25 cellular contexts compared by ENCODE assay signal in the genomic region with DNA sequence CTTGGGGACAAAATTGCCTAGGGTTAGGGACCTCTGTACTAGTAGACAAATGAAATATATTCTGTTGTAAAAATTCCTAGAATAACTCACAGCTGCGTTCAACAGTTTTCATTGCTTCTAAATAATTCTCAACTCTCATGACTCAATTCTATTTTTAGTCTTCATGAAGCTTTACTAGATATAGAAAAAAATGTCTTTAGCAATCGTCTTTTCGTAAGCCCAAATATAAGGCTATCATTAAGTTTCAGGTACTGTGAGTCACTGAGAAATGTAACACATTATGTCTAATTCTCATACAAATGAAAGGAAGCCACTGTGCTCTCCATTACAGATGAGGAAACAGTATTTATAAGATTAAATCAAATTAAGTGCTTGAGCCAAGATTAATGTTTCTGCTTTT. TPM values are rescaled to one million over a fixed set of nuclear protein-coding genes. Genes with fewer than 3 reads are reported as not detected.
DNase-seq lines count a peak whose midpoint lies in the region; ATAC-seq and TF ChIP-seq lines count a peak whose summit lies in the region.
"Had no signal": no experiment of that assay in that cellular context is flagged by ENCODE, and none has a peak within 500 bp of the region (broad histone marks: within the 10 kb centered on the region; RNA-seq: fewer than 3 reads in every experiment).

No MANE protein-coding gene starts in this region.

- H3K36me3 ChIP-seq in SK-N-SH (replicated peaks in 1 of 2; ENCODE audit: control insufficient read depth in 1 of 2, insufficient read depth in 2 of 2, low read length in 1 of 2) (no peaks in the 10 kb centered on the region), spleen (no peaks in the 10 kb centered on the region)
- H3K36me3 ChIP-seq: lower lobe of right lung, WERI-Rb-1 had no signal

- POLR2A ChIA-PET in SK-N-SH (lab: Yijun Ruan, JAX) = no interaction called here

- 20% methylated on average over 3 of the region's 3 CpGs for WGBS in SK-N-SH (ENCODE audit: low lambda C conversion rate)
- WGBS in spleen, 5 donors = 79 to 85% (median 84%) methylated on average over 3 of the region's 3 CpGs

- H3K27me3 ChIP-seq in SK-N-SH (ENCODE audit: insufficient read depth) (no peaks in the 10 kb centered on the region), foreskin keratinocyte (no peaks in the 10 kb centered on the region), spleen (replicated peaks in 1 of 7) (no peaks in the 10 kb centered on the region)
- H3K27me3 ChIP-seq: hepatocyte had no signal

- H4K20me1 ChIP-seq in SK-N-SH (ENCODE audit: insufficient read depth) = no peaks in the 10 kb centered on the region

- no peaks in the 10 kb centered on the region for H3K79me2 ChIP-seq in SK-N-SH (ENCODE audit: insufficient read depth)
- H3K79me2 ChIP-seq: hepatocyte, parathyroid adenoma had no signal

- no peaks in the 10 kb centered on the region for H3K9me3 Mint-ChIP-seq in activated CD8-positive, alpha-beta memory T cell treated with anti-CD3 and anti-CD28 coated beads, Interleukin-2, amount 10 ng/mL, durations not matched to agents 7 days and 5 days (ENCODE audit: low read depth)
- H3K9me3 Mint-ChIP-seq: endodermal cell had no signal

- H3K27ac ChIP-seq in SK-N-SH (ENCODE audit: low read depth in 2 of 2, low read length in 1 of 2) = peak overlapping the region in 1 of 2 experiments; percentile 19; a peak in 2 of 4 replicates
- H3K27ac ChIP-seq in foreskin keratinocyte = peak overlapping the region; percentile 27
- no peak overlapping the region for H3K27ac ChIP-seq in spleen
- H3K27ac ChIP-seq: hepatocyte, lower lobe of right lung, parathyroid adenoma, WERI-Rb-1 had no signal

- no peak overlapping the region for H3K4me3 ChIP-seq in SK-N-SH (ENCODE audit: low read depth in 2 of 2, low read length in 1 of 2)
- H3K4me3 ChIP-seq in spleen = no peak overlapping the region
- H3K4me3 ChIP-seq: hepatocyte, lower lobe of right lung had no signal

- DNase-seq in A172 (ENCODE audit: low spot score) = peak; percentile 27
- DNase-seq in GM04503 (ENCODE audit: low read depth) = peak; percentile 44
- no peak for DNase-seq in SK-N-SH
- peak; percentile 51 to 68 for DNase-seq in foreskin keratinocyte
- no peak for DNase-seq in spleen
- DNase-seq in NK-92 treated with Interleukin-12 subunit alpha and Interleukin-12 subunit beta, amount 100 ng/mL, for 24 hours (lab: John Stamatoyannopoulos, UW) = no peak
- DNase-seq in activated CD8-positive, alpha-beta memory T cell treated with anti-CD3 and anti-CD28 coated beads, Interleukin-2, amount 10 ng/mL, durations not matched to agents 7 days and 5 days = no peak
- DNase-seq: activated CD4-positive, alpha-beta T cell treated with anti-CD3 and anti-CD28 coated beads, Interleukin-2, amount 50 U/mL, for 4 hours; activated naive CD4-positive, alpha-beta T cell treated with Interleukin-2 at 50 U/mL for 16 hours; aorta; CD4-positive, CD25-positive, alpha-beta regulatory T cell; endodermal cell; islet precursor cell; lower lobe of right lung; NCI-H1105 treated with DMSO at 0.1 percent for 48 hours; NCI-H69; stimulated activated CD4-positive, alpha-beta T cell treated with anti-CD3 and anti-CD28 coated beads, Interleukin-4, amount 100 ng/mL, for 24 hours; T-helper 17 cell; WERI-Rb-1 had no signal

- TF ChIP-seq POLR2A in spleen (IDR thresholded peaks at IDR 0.05) = no peak

- no peaks in the 10 kb centered on the region for H3F3A ChIP-seq in SK-N-SH (replicated peaks; ENCODE audit: insufficient read depth)

- no peak overlapping the region for H3K27ac Mint-ChIP-seq in activated CD8-positive, alpha-beta memory T cell treated with anti-CD3 and anti-CD28 coated beads, Interleukin-2, amount 10 ng/mL, durations not matched to agents 7 days and 5 days
- H3K27ac Mint-ChIP-seq: CD4-positive, CD25-positive, alpha-beta regulatory T cell; endodermal cell; T-helper 17 cell had no signal

- H3K4me3 Mint-ChIP-seq in activated CD8-positive, alpha-beta memory T cell treated with anti-CD3 and anti-CD28 coated beads, Interleukin-2, amount 10 ng/mL, durations not matched to agents 7 days and 5 days = no peak overlapping the region
- H3K4me3 Mint-ChIP-seq: CD4-positive, CD25-positive, alpha-beta regulatory T cell; endodermal cell; T-helper 17 cell had no signal

- H3K4me1 Mint-ChIP-seq in activated CD8-positive, alpha-beta memory T cell treated with anti-CD3 and anti-CD28 coated beads, Interleukin-2, amount 10 ng/mL, durations not matched to agents 7 days and 5 days = no peaks in the 10 kb centered on the region
- H3K4me1 Mint-ChIP-seq: CD4-positive, CD25-positive, alpha-beta regulatory T cell; endodermal cell; T-helper 17 cell had no signal

- no peak for TF ChIP-seq RAD21 in SK-N-SH (IDR thresholded peaks at IDR 0.05; ENCODE audit: low read length)

- no peak for TF ChIP-seq CTCF in SK-N-SH (IDR thresholded peaks at IDR 0.05)
- TF ChIP-seq CTCF in foreskin keratinocyte (conservative IDR thresholded peaks at IDR 0.05) = no peak
- no peak for TF ChIP-seq CTCF in spleen (IDR thresholded peaks at IDR 0.05 in 8 of 11, conservative IDR thresholded peaks at IDR 0.05 in 3 of 11)

- H3K9ac ChIP-seq in SK-N-SH = no peak overlapping the region
- H3K9ac ChIP-seq: parathyroid adenoma had no signal

- H3K4me2 ChIP-seq in SK-N-SH = no peak overlapping the region
- H3K4me2 ChIP-seq: hepatocyte had no signal

- TF ChIP-seq EP300 in SK-N-SH (IDR thresholded peaks at IDR 0.05; ENCODE audit: borderline replicate concordance in 1 of 2, low read depth in 1 of 2, low read length in 1 of 2) = no peak

- peaks cover 4% of the 10 kb centered on the region for H3K27me3 Mint-ChIP-seq in activated CD8-positive, alpha-beta memory T cell treated with anti-CD3 and anti-CD28 coated beads, Interleukin-2, amount 10 ng/mL, durations not matched to agents 7 days and 5 days
- H3K27me3 Mint-ChIP-seq: CD4-positive, CD25-positive, alpha-beta regulatory T cell had no signal

- no peaks in the 10 kb centered on the region for H3K4me1 ChIP-seq in SK-N-SH (ENCODE audit: control insufficient read depth in 1 of 2, insufficient read depth in 2 of 2, low read depth in 1 of 2, low read length in 1 of 2)
- H3K4me1 ChIP-seq in foreskin keratinocyte = no peaks in the 10 kb centered on the region
- no peaks in the 10 kb centered on the region for H3K4me1 ChIP-seq in spleen
- H3K4me1 ChIP-seq: parathyroid adenoma had no signal

- no peaks in the 10 kb centered on the region for H3K36me3 Mint-ChIP-seq in activated CD8-positive, alpha-beta memory T cell treated with anti-CD3 and anti-CD28 coated beads, Interleukin-2, amount 10 ng/mL, durations not matched to agents 7 days and 5 days
- H3K36me3 Mint-ChIP-seq: CD4-positive, CD25-positive, alpha-beta regulatory T cell had no signal

- no peaks in the 10 kb centered on the region for H3K9me3 ChIP-seq in SK-N-SH
- H3K9me3 ChIP-seq in spleen = no peaks in the 10 kb centered on the region
- H3K9me3 ChIP-seq: lower lobe of right lung had no signal

- no peaks in the 10 kb centered on the region; the same call in 1 of the 2 replicates for H3K9me2 ChIP-seq in SK-N-SH

- H2AFZ ChIP-seq in SK-N-SH (ENCODE audit: low read depth) = no peak overlapping the region
- H2AFZ ChIP-seq: hepatocyte, parathyroid adenoma had no signal

- ATAC-seq in foreskin keratinocyte = peak; percentile 66
- ATAC-seq in activated CD8-positive, alpha-beta memory T cell treated with anti-CD3 and anti-CD28 coated beads, Interleukin-2, amount 10 ng/mL, durations not matched to agents 7 days and 5 days = no peak
- no peak for ATAC-seq in GM21737 (IDR thresholded peaks at IDR 0.05; ENCODE audit: unreplicated experiment)
- ATAC-seq: lower lobe of right lung, T-helper 17 cell had no signal

- CTCF ChIA-PET in SK-N-SH (lab: Yijun Ruan, JAX) = interaction anchor here (1.0 kb wide), 1 partner anchor 10 kb away, joined by 3 read pairs; no protein-coding TSS in a partner anchor
- CTCF ChIA-PET in activated CD8-positive, alpha-beta memory T cell treated with anti-CD3 and anti-CD28 coated beads, Interleukin-2, amount 10 ng/mL, durations not matched to agents 7 days and 5 days (lab: Charles Lee) = no interaction called here

- intact Hi-C loops in spleen (cut with DNase I; ENCODE audit: low total_unique reads) = no loop called here

TF ChIP-seq in SK-N-SH, 30 proteins besides CTCF, POLR2A, EP300 and RAD21 (continues in another document):
- TF ChIP-seq FOSL2 (IDR thresholded peaks at IDR 0.05; ENCODE audit: borderline replicate concordance, low read depth) (no peak), TCF12 (IDR thresholded peaks at IDR 0.05) (no peak), MEF2A (IDR thresholded peaks at IDR 0.05; ENCODE audit: borderline replicate concordance, low read depth) (peak; percentile 63; the same call in 1 of the 2 replicates)
- TF ChIP-seq, protein P1, sequence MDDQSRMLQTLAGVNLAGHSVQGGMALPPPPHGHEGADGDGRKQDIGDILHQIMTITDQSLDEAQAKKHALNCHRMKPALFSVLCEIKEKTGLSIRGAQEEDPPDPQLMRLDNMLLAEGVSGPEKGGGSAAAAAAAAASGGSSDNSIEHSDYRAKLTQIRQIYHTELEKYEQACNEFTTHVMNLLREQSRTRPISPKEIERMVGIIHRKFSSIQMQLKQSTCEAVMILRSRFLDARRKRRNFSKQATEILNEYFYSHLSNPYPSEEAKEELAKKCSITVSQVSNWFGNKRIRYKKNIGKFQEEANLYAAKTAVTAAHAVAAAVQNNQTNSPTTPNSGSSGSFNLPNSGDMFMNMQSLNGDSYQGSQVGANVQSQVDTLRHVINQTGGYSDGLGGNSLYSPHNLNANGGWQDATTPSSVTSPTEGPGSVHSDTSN (IDR thresholded peaks at IDR 0.05) = no peak

RNA-seq across cellular contexts. Expression of a gene that starts 6.4 kb away (rescaled TPM):
- 0.10 TPM in 2 replicates for total RNA-seq in A172 (2014; rRNA removed; shearing (Covaris generic))
- polyA plus RNA-seq in SK-N-SH (2012; rRNA removed) = 2.0 and 2.8 TPM in 2 replicates
- 2.7 and 2.9 TPM in 2 replicates for polyA plus RNA-seq in SK-N-SH (2012; cell fraction: cytosol; rRNA removed)
- 1.00 and 2.0 TPM in 2 replicates for polyA plus RNA-seq in SK-N-SH (2012; cell fraction: nucleus; rRNA removed)
- not detected in 2 replicates for total RNA-seq in foreskin keratinocyte
- not detected in 2 replicates for polyA plus RNA-seq in foreskin keratinocyte
- total RNA-seq in spleen = 10 to 100 TPM in 1 of 7 donors, 1 to 10 TPM in 6; 1.7 to 64.9 (median 4.8) TPM
- 1 to 10 TPM in 2 of 3 donors, under 1 TPM in 1; 0.52 to 8.1 (median 1.7) TPM for polyA plus RNA-seq in spleen
- total RNA-seq in activated CD8-positive, alpha-beta memory T cell treated with anti-CD3 and anti-CD28 coated beads, Interleukin-2, amount 10 ng/mL, durations not matched to agents 7 days and 5 days = not detected
- total RNA-seq: CD4-positive, CD25-positive, alpha-beta regulatory T cell; cerebellum; endodermal cell; skeletal muscle tissue; T-helper 17 cell; ureter had no signal
- polyA plus RNA-seq: CD4-positive, CD25-positive, alpha-beta regulatory T cell had no signal

RNA-seq across cellular contexts. Expression of a gene that starts 24.9 kb away (rescaled TPM):
- 8.6 and 20.0 TPM in 2 replicates for total RNA-seq in A172 (2014; rRNA removed; shearing (Covaris generic))
- 39.3 and 48.4 TPM in 2 replicates for polyA plus RNA-seq in SK-N-SH (2012; rRNA removed)
- polyA plus RNA-seq in SK-N-SH (2012; cell fraction: cytosol; rRNA removed) = 45.7 and 54.1 TPM in 2 replicates
- polyA plus RNA-seq in SK-N-SH (2012; cell fraction: nucleus; rRNA removed) = 14.4 and 28.1 TPM in 2 replicates
- total RNA-seq in foreskin keratinocyte = 0.10 and 0.21 TPM in 2 replicates
- 0.15 and 0.16 TPM in 2 replicates for polyA plus RNA-seq in foreskin keratinocyte
- not detected for total RNA-seq in spleen
- polyA plus RNA-seq in spleen = not detected
- not detected for total RNA-seq in activated CD8-positive, alpha-beta memory T cell treated with anti-CD3 and anti-CD28 coated beads, Interleukin-2, amount 10 ng/mL, durations not matched to agents 7 days and 5 days
- total RNA-seq: CD4-positive, CD25-positive, alpha-beta regulatory T cell; cerebellum; endodermal cell; lower lobe of right lung; skeletal muscle tissue; T-helper 17 cell; ureter had no signal
- polyA plus RNA-seq: aorta; CD4-positive, CD25-positive, alpha-beta regulatory T cell had no signal

Comparison
In these comparisons a context has a peak if more than half of its experiments do, and no peak if none do; other contexts are left out.
1. DNase-seq: peak in A172 (single experiment), GM04503 (single experiment) and foreskin keratinocyte (2 of 2); none in SK-N-SH (single experiment), spleen (single experiment), NK-92 treated with Interleukin-12 subunit alpha and Interleukin-12 subunit beta, amount 100 ng/mL, for 24 hours (single experiment) and activated CD8-positive, alpha-beta memory T cell treated with anti-CD3 and anti-CD28 coated beads, Interleukin-2, amount 10 ng/mL, durations not matched to agents 7 days and 5 days (single experiment).